1 cellular context compared by ENCODE assay signal in genomic region chr3:141231101-141231922, GRCh38.
TF ChIP-seq lines count a peak whose summit lies in the region.

A gene with protein sequence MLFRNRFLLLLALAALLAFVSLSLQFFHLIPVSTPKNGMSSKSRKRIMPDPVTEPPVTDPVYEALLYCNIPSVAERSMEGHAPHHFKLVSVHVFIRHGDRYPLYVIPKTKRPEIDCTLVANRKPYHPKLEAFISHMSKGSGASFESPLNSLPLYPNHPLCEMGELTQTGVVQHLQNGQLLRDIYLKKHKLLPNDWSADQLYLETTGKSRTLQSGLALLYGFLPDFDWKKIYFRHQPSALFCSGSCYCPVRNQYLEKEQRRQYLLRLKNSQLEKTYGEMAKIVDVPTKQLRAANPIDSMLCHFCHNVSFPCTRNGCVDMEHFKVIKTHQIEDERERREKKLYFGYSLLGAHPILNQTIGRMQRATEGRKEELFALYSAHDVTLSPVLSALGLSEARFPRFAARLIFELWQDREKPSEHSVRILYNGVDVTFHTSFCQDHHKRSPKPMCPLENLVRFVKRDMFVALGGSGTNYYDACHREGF (plus strand): TSS chr3:141231825. CDS start chr3:141260176, 28,351 bp downstream.

TF ChIP-seq in WTC11, 78 proteins besides CTCF, POLR2A, EP300 and RAD21 (continued from another document and continues in another):
- TF ChIP-seq, protein P1, sequence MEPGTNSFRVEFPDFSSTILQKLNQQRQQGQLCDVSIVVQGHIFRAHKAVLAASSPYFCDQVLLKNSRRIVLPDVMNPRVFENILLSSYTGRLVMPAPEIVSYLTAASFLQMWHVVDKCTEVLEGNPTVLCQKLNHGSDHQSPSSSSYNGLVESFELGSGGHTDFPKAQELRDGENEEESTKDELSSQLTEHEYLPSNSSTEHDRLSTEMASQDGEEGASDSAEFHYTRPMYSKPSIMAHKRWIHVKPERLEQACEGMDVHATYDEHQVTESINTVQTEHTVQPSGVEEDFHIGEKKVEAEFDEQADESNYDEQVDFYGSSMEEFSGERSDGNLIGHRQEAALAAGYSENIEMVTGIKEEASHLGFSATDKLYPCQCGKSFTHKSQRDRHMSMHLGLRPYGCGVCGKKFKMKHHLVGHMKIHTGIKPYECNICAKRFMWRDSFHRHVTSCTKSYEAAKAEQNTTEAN (CRISPR knock-in tag; IDR thresholded peaks at IDR 0.05), result 0 out of 2 replicates have a peak, but pooled peaks have one; percentile 46
- TF ChIP-seq ZMAT4 (CRISPR knock-in tag; IDR thresholded peaks at IDR 0.05), result no peak
- TF ChIP-seq GTF2I (CRISPR knock-in tag; conservative IDR thresholded peaks at IDR 0.05), result no peak
- TF ChIP-seq GABPB1 (CRISPR knock-in tag; IDR thresholded peaks at IDR 0.05), result no peak
- no peak for TF ChIP-seq ELF4 (CRISPR knock-in tag; IDR thresholded peaks at IDR 0.05; ENCODE audit: low read depth)
- TF ChIP-seq ETV6 (CRISPR knock-in tag; IDR thresholded peaks at IDR 0.05), result peak; percentile 83; the same call in 1 of the 2 replicates
- no peak for TF ChIP-seq AR (CRISPR knock-in tag; IDR thresholded peaks at IDR 0.05)
- no peak for TF ChIP-seq ZNF232 (CRISPR knock-in tag; IDR thresholded peaks at IDR 0.05)
- TF ChIP-seq, protein P2, sequence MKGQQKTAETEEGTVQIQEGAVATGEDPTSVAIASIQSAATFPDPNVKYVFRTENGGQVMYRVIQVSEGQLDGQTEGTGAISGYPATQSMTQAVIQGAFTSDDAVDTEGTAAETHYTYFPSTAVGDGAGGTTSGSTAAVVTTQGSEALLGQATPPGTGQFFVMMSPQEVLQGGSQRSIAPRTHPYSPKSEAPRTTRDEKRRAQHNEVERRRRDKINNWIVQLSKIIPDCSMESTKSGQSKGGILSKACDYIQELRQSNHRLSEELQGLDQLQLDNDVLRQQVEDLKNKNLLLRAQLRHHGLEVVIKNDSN (CRISPR knock-in tag; IDR thresholded peaks at IDR 0.05), result no peak
- TF ChIP-seq ZNF121 (CRISPR knock-in tag; IDR thresholded peaks at IDR 0.05), result no peak
- TF ChIP-seq NR2C2 (CRISPR knock-in tag; IDR thresholded peaks at IDR 0.05), result no peak
- no peak for TF ChIP-seq ZNF416 (CRISPR knock-in tag; IDR thresholded peaks at IDR 0.05)
- TF ChIP-seq ZNF425 (CRISPR knock-in tag; conservative IDR thresholded peaks at IDR 0.05), result no peak
- peak; percentile 13; the same call in 1 of the 2 replicates for TF ChIP-seq RELA (CRISPR knock-in tag; IDR thresholded peaks at IDR 0.05; ENCODE audit: borderline replicate concordance)
- no peak for TF ChIP-seq HMGA2 (CRISPR knock-in tag; IDR thresholded peaks at IDR 0.05)
- no peak for TF ChIP-seq IRF2 (CRISPR knock-in tag; IDR thresholded peaks at IDR 0.05; ENCODE audit: borderline replicate concordance, low read depth)
- TF ChIP-seq, protein P3, sequence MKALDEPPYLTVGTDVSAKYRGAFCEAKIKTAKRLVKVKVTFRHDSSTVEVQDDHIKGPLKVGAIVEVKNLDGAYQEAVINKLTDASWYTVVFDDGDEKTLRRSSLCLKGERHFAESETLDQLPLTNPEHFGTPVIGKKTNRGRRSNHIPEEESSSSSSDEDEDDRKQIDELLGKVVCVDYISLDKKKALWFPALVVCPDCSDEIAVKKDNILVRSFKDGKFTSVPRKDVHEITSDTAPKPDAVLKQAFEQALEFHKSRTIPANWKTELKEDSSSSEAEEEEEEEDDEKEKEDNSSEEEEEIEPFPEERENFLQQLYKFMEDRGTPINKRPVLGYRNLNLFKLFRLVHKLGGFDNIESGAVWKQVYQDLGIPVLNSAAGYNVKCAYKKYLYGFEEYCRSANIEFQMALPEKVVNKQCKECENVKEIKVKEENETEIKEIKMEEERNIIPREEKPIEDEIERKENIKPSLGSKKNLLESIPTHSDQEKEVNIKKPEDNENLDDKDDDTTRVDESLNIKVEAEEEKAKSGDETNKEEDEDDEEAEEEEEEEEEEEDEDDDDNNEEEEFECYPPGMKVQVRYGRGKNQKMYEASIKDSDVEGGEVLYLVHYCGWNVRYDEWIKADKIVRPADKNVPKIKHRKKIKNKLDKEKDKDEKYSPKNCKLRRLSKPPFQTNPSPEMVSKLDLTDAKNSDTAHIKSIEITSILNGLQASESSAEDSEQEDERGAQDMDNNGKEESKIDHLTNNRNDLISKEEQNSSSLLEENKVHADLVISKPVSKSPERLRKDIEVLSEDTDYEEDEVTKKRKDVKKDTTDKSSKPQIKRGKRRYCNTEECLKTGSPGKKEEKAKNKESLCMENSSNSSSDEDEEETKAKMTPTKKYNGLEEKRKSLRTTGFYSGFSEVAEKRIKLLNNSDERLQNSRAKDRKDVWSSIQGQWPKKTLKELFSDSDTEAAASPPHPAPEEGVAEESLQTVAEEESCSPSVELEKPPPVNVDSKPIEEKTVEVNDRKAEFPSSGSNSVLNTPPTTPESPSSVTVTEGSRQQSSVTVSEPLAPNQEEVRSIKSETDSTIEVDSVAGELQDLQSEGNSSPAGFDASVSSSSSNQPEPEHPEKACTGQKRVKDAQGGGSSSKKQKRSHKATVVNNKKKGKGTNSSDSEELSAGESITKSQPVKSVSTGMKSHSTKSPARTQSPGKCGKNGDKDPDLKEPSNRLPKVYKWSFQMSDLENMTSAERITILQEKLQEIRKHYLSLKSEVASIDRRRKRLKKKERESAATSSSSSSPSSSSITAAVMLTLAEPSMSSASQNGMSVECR (CRISPR knock-in tag; IDR thresholded peaks at IDR 0.05; ENCODE audit: borderline replicate concordance), result peak; percentile 80
- no peak for TF ChIP-seq MXD4 (CRISPR knock-in tag; IDR thresholded peaks at IDR 0.05; ENCODE audit: borderline replicate concordance)
- TF ChIP-seq, protein P4, sequence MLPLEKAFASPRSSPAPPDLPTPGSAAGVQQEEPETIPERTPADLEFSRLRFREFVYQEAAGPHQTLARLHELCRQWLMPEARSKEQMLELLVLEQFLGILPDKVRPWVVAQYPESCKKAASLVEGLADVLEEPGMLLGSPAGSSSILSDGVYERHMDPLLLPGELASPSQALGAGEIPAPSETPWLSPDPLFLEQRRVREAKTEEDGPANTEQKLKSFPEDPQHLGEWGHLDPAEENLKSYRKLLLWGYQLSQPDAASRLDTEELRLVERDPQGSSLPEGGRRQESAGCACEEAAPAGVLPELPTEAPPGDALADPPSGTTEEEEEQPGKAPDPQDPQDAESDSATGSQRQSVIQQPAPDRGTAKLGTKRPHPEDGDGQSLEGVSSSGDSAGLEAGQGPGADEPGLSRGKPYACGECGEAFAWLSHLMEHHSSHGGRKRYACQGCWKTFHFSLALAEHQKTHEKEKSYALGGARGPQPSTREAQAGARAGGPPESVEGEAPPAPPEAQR (CRISPR knock-in tag; IDR thresholded peaks at IDR 0.05), result no peak
- TF ChIP-seq ZNF219 (CRISPR knock-in tag; IDR thresholded peaks at IDR 0.05; ENCODE audit: borderline replicate concordance), result no peak
- TF ChIP-seq OVOL2 (CRISPR knock-in tag; IDR thresholded peaks at IDR 0.05; ENCODE audit: borderline replicate concordance), result no peak
- no peak for TF ChIP-seq FOXJ3 (CRISPR knock-in tag; IDR thresholded peaks at IDR 0.05; ENCODE audit: borderline replicate concordance)
- TF ChIP-seq, protein P5, sequence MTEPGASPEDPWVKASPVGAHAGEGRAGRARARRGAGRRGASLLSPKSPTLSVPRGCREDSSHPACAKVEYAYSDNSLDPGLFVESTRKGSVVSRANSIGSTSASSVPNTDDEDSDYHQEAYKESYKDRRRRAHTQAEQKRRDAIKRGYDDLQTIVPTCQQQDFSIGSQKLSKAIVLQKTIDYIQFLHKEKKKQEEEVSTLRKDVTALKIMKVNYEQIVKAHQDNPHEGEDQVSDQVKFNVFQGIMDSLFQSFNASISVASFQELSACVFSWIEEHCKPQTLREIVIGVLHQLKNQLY (CRISPR knock-in tag; IDR thresholded peaks at IDR 0.05), result no peak
- TF ChIP-seq CREM (CRISPR knock-in tag; IDR thresholded peaks at IDR 0.05), result peak; percentile 73; the same call in 1 of the 2 replicates
- no peak for TF ChIP-seq GRHL2 (CRISPR knock-in tag; IDR thresholded peaks at IDR 0.05; ENCODE audit: insufficient replicate concordance, severe bottlenecking)
- no peak for TF ChIP-seq AFF4 (CRISPR knock-in tag; IDR thresholded peaks at IDR 0.05; ENCODE audit: borderline replicate concordance)
- no peak for TF ChIP-seq TP53 (CRISPR knock-in tag; IDR thresholded peaks at IDR 0.05)
- TF ChIP-seq SP1 (CRISPR knock-in tag; conservative IDR thresholded peaks at IDR 0.05), result peak; percentile 79
- peak; percentile 65; the same call in 1 of the 2 replicates for TF ChIP-seq TEAD1 (CRISPR knock-in tag; IDR thresholded peaks at IDR 0.05)
- TF ChIP-seq, protein P6, sequence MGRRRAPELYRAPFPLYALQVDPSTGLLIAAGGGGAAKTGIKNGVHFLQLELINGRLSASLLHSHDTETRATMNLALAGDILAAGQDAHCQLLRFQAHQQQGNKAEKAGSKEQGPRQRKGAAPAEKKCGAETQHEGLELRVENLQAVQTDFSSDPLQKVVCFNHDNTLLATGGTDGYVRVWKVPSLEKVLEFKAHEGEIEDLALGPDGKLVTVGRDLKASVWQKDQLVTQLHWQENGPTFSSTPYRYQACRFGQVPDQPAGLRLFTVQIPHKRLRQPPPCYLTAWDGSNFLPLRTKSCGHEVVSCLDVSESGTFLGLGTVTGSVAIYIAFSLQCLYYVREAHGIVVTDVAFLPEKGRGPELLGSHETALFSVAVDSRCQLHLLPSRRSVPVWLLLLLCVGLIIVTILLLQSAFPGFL (CRISPR knock-in tag; IDR thresholded peaks at IDR 0.05; ENCODE audit: borderline replicate concordance), result no peak
- TF ChIP-seq, protein P7, sequence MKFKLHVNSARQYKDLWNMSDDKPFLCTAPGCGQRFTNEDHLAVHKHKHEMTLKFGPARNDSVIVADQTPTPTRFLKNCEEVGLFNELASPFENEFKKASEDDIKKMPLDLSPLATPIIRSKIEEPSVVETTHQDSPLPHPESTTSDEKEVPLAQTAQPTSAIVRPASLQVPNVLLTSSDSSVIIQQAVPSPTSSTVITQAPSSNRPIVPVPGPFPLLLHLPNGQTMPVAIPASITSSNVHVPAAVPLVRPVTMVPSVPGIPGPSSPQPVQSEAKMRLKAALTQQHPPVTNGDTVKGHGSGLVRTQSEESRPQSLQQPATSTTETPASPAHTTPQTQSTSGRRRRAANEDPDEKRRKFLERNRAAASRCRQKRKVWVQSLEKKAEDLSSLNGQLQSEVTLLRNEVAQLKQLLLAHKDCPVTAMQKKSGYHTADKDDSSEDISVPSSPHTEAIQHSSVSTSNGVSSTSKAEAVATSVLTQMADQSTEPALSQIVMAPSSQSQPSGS (CRISPR knock-in tag; IDR thresholded peaks at IDR 0.05; ENCODE audit: borderline replicate concordance, low read depth), result no peak
